1 cellular context compared by ENCODE assay signal in the genomic region with DNA sequence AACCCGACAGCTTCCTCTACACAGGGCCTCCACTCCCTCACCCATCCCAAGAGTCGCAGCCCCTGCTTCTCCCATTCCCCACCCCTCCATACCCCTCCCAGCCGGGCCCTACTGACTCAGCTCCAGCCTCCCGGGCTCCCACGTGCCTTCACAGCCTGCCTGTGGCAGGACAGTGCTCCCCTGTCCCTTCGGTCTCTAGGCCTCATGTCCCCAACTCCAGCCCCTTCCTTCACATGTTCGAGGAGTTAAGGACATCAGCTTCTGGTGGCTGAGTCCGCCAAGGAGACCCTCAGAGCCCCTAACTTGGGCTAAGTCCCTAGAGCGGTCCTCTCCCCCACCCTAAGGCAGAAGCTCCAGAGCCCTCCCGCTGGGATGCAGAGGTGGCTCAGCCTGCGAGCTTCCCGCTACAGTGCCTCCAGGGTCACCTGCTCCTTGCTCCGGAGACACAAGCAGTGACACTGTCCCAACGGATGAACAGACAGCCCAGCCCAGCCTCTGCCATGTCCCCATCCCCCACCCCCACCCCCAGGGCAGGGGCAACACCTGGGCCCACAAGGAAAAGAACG.
TF ChIP-seq lines count a peak whose summit lies in the region.

No MANE protein-coding gene starts in this region.

TF ChIP-seq in HCT116, 20 proteins besides CTCF, POLR2A, EP300 and RAD21 (continued from another document):
- no peak for TF ChIP-seq ATF3 (IDR thresholded peaks at IDR 0.05)
- no peak for TF ChIP-seq ZNF274 (IDR thresholded peaks at IDR 0.05; ENCODE audit: low read depth, low read length)
